ENCODE assay signal across 1 cellular context in the genomic region with DNA sequence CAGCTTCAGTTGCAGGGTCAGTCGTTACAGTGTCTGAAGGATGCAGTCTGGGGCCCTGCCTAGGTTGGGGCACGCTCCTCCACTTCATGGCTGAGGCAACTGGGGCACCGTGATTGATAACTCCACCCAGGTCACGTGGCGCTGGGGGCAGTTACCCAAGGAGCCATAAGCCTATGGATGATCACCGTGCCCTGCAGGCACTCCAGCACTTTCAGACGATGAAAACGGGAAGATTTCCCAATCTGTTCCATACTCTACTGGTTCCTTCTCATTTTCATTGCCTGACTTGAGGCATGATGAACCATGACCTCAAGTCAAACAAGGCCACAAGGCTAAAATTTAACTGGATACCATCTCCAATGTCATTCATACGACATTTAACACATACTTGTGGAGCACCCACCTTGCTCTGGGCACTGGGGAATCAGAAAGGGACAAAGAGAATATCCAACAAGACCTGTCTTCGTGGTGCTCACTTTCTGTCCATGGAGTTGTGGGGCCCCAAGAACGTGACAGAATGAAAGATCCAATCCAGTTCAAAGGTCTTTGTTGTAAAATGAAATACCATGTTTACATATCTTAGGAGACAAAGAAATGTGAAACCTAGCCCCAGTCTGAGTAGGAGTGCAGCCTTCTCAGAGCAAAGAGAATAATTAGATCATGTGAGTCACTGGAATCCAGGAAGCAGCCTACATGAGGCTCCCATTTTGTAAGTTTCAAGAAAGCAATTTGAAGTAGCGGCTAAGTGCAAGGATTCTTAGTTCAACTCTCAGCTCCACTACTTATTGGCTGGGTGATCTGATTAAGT.
TF ChIP-seq lines count a peak whose summit lies in the region.

No MANE protein-coding gene starts in this region.

TF ChIP-seq in SK-N-SH treated with all-trans-retinoic acid at 6 μM for 48 hours, 23 proteins besides CTCF, POLR2A, EP300 and RAD21 (continued from another document):
- TF ChIP-seq, protein P1, sequence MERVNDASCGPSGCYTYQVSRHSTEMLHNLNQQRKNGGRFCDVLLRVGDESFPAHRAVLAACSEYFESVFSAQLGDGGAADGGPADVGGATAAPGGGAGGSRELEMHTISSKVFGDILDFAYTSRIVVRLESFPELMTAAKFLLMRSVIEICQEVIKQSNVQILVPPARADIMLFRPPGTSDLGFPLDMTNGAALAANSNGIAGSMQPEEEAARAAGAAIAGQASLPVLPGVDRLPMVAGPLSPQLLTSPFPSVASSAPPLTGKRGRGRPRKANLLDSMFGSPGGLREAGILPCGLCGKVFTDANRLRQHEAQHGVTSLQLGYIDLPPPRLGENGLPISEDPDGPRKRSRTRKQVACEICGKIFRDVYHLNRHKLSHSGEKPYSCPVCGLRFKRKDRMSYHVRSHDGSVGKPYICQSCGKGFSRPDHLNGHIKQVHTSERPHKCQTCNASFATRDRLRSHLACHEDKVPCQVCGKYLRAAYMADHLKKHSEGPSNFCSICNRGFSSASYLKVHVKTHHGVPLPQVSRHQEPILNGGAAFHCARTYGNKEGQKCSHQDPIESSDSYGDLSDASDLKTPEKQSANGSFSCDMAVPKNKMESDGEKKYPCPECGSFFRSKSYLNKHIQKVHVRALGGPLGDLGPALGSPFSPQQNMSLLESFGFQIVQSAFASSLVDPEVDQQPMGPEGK (CRISPR knock-in tag; IDR thresholded peaks at IDR 0.05; ENCODE audit: borderline replicate concordance) = no peak
- TF ChIP-seq BACH2 (CRISPR knock-in tag; IDR thresholded peaks at IDR 0.05; ENCODE audit: borderline replicate concordance) (no peak), OSR1 (CRISPR knock-in tag; IDR thresholded peaks at IDR 0.05) (no peak), ISL1 (CRISPR knock-in tag; IDR thresholded peaks at IDR 0.05) (no peak), PPARA (CRISPR knock-in tag; IDR thresholded peaks at IDR 0.05; ENCODE audit: borderline replicate concordance) (no peak)
